In the genomic region with DNA sequence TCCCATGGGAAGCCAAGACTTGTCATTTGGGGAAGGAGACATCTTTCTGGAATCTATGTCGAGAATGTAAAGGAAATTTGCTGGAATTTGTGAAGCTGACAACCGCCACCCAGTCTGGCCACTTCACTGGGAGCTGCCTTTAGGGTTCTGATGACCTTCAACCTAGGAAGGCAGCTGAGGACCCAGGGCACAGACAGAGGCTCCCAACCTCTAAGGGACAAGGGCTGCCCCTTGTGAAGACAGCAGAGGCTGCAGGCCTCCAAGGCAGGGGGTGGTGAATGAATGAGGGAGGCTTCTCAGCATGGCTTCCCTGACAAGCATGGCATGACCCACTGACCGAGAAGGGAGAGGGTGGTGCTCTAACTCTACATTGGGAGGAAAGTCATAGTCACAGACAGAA, we compare ENCODE assay signal across 19 cellular contexts.
A peak's percentile ranks its signal among the peaks of the same experiment; 100 is the strongest.
DNase-seq lines count a peak whose midpoint lies in the region; ATAC-seq and TF ChIP-seq lines count a peak whose summit lies in the region.
"Had no signal": no experiment of that assay in that cellular context is flagged by ENCODE, and none has a peak within 500 bp of the region (broad histone marks: within the 10 kb centered on the region; RNA-seq: fewer than 3 reads in every experiment).

No MANE protein-coding gene starts in this region.

- ATAC-seq in Right ventricle myocardium inferior (no peak), GM18873 (IDR thresholded peaks at IDR 0.05; ENCODE audit: low FRiP score, unreplicated experiment) (no peak), GM21526 (IDR thresholded peaks at IDR 0.05; ENCODE audit: low FRiP score, unreplicated experiment) (no peak)
- ATAC-seq: GM23338, HepG2 had no signal

- no peak overlapping the region for H3K4me3 Mint-ChIP-seq in neural crest cell
- H3K4me3 Mint-ChIP-seq: CD4-positive, alpha-beta T cell; GM23338; IgD-negative memory B cell had no signal

- H3K9me3 ChIP-seq in right atrium auricular region (no peaks in the 10 kb centered on the region), vagina (no peaks in the 10 kb centered on the region)
- H3K9me3 ChIP-seq: BE2C had no signal

- intact Hi-C loops in Right ventricle myocardium inferior (cut with DNase I) (no loop called here), vagina (cut with DNase I) (no loop called here)

- H3K27me3 ChIP-seq in right atrium auricular region (no peaks in the 10 kb centered on the region), vagina (no peaks in the 10 kb centered on the region)
- H3K27me3 ChIP-seq: BE2C had no signal

- H3K4me3 ChIP-seq in right atrium auricular region (no peak overlapping the region), coronary artery (no peak overlapping the region), vagina (no peak overlapping the region)
- H3K4me3 ChIP-seq: GM23338 had no signal

- H3K4me1 ChIP-seq in right atrium auricular region, result no peaks in the 10 kb centered on the region
- no peaks in the 10 kb centered on the region for H3K4me1 ChIP-seq in vagina
- H3K4me1 ChIP-seq: BE2C had no signal

- TF ChIP-seq CTCF in right atrium auricular region (IDR thresholded peaks at IDR 0.05), result no peak
- no peak for TF ChIP-seq CTCF in coronary artery (IDR thresholded peaks at IDR 0.05)
- no peak for TF ChIP-seq CTCF in neural crest cell (conservative IDR thresholded peaks at IDR 0.05)
- TF ChIP-seq CTCF in vagina (IDR thresholded peaks at IDR 0.05), result no peak

- H3K36me3 ChIP-seq in right atrium auricular region (no peaks in the 10 kb centered on the region), vagina (no peaks in the 10 kb centered on the region)
- H3K36me3 ChIP-seq: BE2C had no signal

- no peak for TF ChIP-seq POLR2A in vagina (IDR thresholded peaks at IDR 0.05)

- peaks cover 48% of the 10 kb centered on the region for H3K4me1 Mint-ChIP-seq in neural crest cell
- H3K4me1 Mint-ChIP-seq: IgD-negative memory B cell had no signal

- H3K36me3 Mint-ChIP-seq in neural crest cell (ENCODE audit: low read depth), result peaks cover 16% of the 10 kb centered on the region

- H3K9me3 Mint-ChIP-seq in neural crest cell, result peaks cover 7% of the 10 kb centered on the region
- H3K9me3 Mint-ChIP-seq: CD4-positive, alpha-beta T cell; IgD-negative memory B cell had no signal

- DNase-seq in right atrium auricular region (ENCODE audit: low spot score) (peak; percentile 42), Right ventricle myocardium inferior (ENCODE audit: missing footprints) (no peak), coronary artery (ENCODE audit: low spot score) (peak; percentile 19), neural crest cell (ENCODE audit: low read depth, low spot score) (no peak), vagina (ENCODE audit: extremely low spot score in 2 of 2) (peak; percentile 37 to 46), NCI-H2196 (lab: John Stamatoyannopoulos, UW; ENCODE audit: unreplicated experiment) (no peak)
- DNase-seq: BE2C; CD4-positive, alpha-beta T cell; DMS153; DMS79; GDM1; H7; KBM-7 had no signal

- peak overlapping the region; percentile 21 for H3K27ac Mint-ChIP-seq in neural crest cell (ENCODE audit: unreplicated experiment)
- H3K27ac Mint-ChIP-seq: CD4-positive, alpha-beta T cell; GM23338; IgD-negative memory B cell had no signal

- no peaks in the 10 kb centered on the region for H3K27me3 Mint-ChIP-seq in neural crest cell (ENCODE audit: low read depth)

- H3K27ac ChIP-seq in right atrium auricular region (no peak overlapping the region), coronary artery (no peak overlapping the region), vagina (no peak overlapping the region)
- H3K27ac ChIP-seq: C4-2B had no signal

Comparison
In these comparisons a context has a peak if more than half of its experiments do, and no peak if none do; other contexts are left out.
1. DNase-seq: peak in right atrium auricular region (single experiment), coronary artery (single experiment) and vagina (2 of 2); none in Right ventricle myocardium inferior (single experiment), neural crest cell (single experiment) and NCI-H2196 (single experiment).